In genomic region chr12:129201029-129201428, GRCh38 we compare ENCODE assay signal across 24 cellular contexts.
DNase-seq lines count a peak whose midpoint lies in the region; ATAC-seq, FAIRE-seq and TF ChIP-seq lines count a peak whose summit lies in the region.
"Had no signal": no experiment of that assay in that cellular context is flagged by ENCODE, and none has a peak within 500 bp of the region (broad histone marks: within the 10 kb centered on the region; RNA-seq: fewer than 3 reads in every experiment).

No MANE protein-coding gene starts in this region.

- no TSS peak for BruUV-seq in HepG2 (replicated peaks; lab: Mats Ljungman, UMichigan)

- H3K4me1 ChIP-seq in HepG2 (ENCODE audit: insufficient read depth, low read length), result no peaks in the 10 kb centered on the region
- H3K4me1 ChIP-seq in right lobe of liver, result no peaks in the 10 kb centered on the region
- H3K4me1 ChIP-seq in neural progenitor cell, result no peaks in the 10 kb centered on the region
- H3K4me1 ChIP-seq: BE2C had no signal

- intact Hi-C loops in HepG2 (cut with micrococcal nuclease; ENCODE audit: unreplicated experiment) (no loop called here), right lobe of liver (cut with DNase I) (no loop called here)

- 5% methylated on average over 2 of the region's 2 CpGs for WGBS in HepG2 (ENCODE audit: low lambda C conversion rate)
- WGBS in right lobe of liver (ENCODE audit: insufficient coverage, low coverage, low lambda C conversion rate, missing lambda C conversion rate), result 20% methylated on average over 2 of the region's 2 CpGs

- no peak overlapping the region for H3K4me2 ChIP-seq in HepG2 (ENCODE audit: low read depth, low read length)
- no peak overlapping the region for H3K4me2 ChIP-seq in neural progenitor cell
- H3K4me2 ChIP-seq: BLaER1 had no signal

- H3K9ac ChIP-seq in HepG2 (ENCODE audit: insufficient read depth, low read depth, low read length), result no peak overlapping the region
- H3K9ac ChIP-seq in neural progenitor cell, result no peak overlapping the region
- H3K9ac ChIP-seq: BLaER1 had no signal

- H3K9me3 Mint-ChIP-seq in neural progenitor cell, result no peaks in the 10 kb centered on the region

- H3K27me3 ChIP-seq in HepG2 (ENCODE audit: control insufficient read depth in 1 of 2, insufficient read depth in 2 of 2, low read length in 2 of 2) (no peaks in the 10 kb centered on the region), right lobe of liver (no peaks in the 10 kb centered on the region), neural progenitor cell (no peaks in the 10 kb centered on the region)
- H3K27me3 ChIP-seq: BE2C, BLaER1 had no signal

- no peaks in the 10 kb centered on the region for H3F3A ChIP-seq in neural progenitor cell (ENCODE audit: low read depth)

- no peak overlapping the region for H3K4me3 Mint-ChIP-seq in neural progenitor cell
- H3K4me3 Mint-ChIP-seq: CD14-positive monocyte; CD4-positive, alpha-beta memory T cell; CD4-positive, CD25-positive, alpha-beta regulatory T cell; CD8-positive, alpha-beta memory T cell had no signal

- TF ChIP-seq EP300 in HepG2 (IDR thresholded peaks at IDR 0.05; ENCODE audit: low read depth in 2 of 2, low read length in 2 of 2) (no peak), HepG2 (CRISPR knock-in tag; IDR thresholded peaks at IDR 0.05; ENCODE audit: borderline replicate concordance) (no peak)

- ATAC-seq in HepG2, result no peak
- ATAC-seq in right lobe of liver, result no peak
- ATAC-seq: GM12878 had no signal

- H3K79me2 ChIP-seq in HepG2 (ENCODE audit: insufficient read depth, low read length), result no peaks in the 10 kb centered on the region
- H3K79me2 ChIP-seq in neural progenitor cell (ENCODE audit: low read depth), result no peaks in the 10 kb centered on the region

- no peaks in the 10 kb centered on the region for H3K4me1 Mint-ChIP-seq in neural progenitor cell
- H3K4me1 Mint-ChIP-seq: CD14-positive monocyte; CD4-positive, alpha-beta memory T cell; CD4-positive, CD25-positive, alpha-beta regulatory T cell; CD8-positive, alpha-beta memory T cell had no signal

- H3K36me3 ChIP-seq in HepG2 (replicated peaks in 1 of 2; ENCODE audit: control insufficient read depth in 1 of 2, insufficient read depth in 2 of 2, low read length in 2 of 2) (no peaks in the 10 kb centered on the region), right lobe of liver (no peaks in the 10 kb centered on the region), neural progenitor cell (no peaks in the 10 kb centered on the region)
- H3K36me3 ChIP-seq: BE2C, BLaER1 had no signal

- in situ Hi-C loops in HepG2 (cut with HindIII; ENCODE audit: extremely low pct_ligation_motif_present, low pct_unique_long_range_greater_than_20kb), result no loop called here

- no peak for TF ChIP-seq RAD21 in HepG2 (CRISPR knock-in tag; IDR thresholded peaks at IDR 0.05)

- POLR2A ChIA-PET in HepG2 (lab: Yijun Ruan, JAX), result no interaction called here

- no peak overlapping the region for H2AFZ ChIP-seq in HepG2 (ENCODE audit: low read length)
- H2AFZ ChIP-seq in neural progenitor cell (replicated peaks), result peak overlapping the region; percentile 17

- DNase-seq in DMS79 treated with DMSO at 0.1 percent for 48 hours (lab: John Stamatoyannopoulos, UW) (peak; percentile 39), DMS79 (lab: John Stamatoyannopoulos, UW) (no peak), HepG2 (ENCODE audit: low spot score) (no peak), right lobe of liver (no peak), neural progenitor cell (ENCODE audit: low spot score) (no peak), cortex of kidney (lab: John Stamatoyannopoulos, UW) (no peak)
- DNase-seq: ACHN; BE2C; C1 segment of cervical spinal cord; CD4-positive, alpha-beta memory T cell; CD4-positive, CD25-positive, alpha-beta regulatory T cell; CD8-positive, alpha-beta memory T cell; COR-L47; DMS 273 treated with DMSO at 0.1 percent for 48 hours; DMS53; DND-41; EL; GDM1 had no signal

- H3K4me3 ChIP-seq in HepG2 (replicated peaks in 1 of 3; ENCODE audit: insufficient read depth in 1 of 3, low read depth in 2 of 3, low read length in 3 of 3) (no peak overlapping the region), right lobe of liver (no peak overlapping the region), neural progenitor cell (no peak overlapping the region)
- H3K4me3 ChIP-seq: BLaER1, GM12878 had no signal

- no peak overlapping the region for H3K27ac Mint-ChIP-seq in neural progenitor cell
- H3K27ac Mint-ChIP-seq: CD14-positive monocyte; CD4-positive, alpha-beta memory T cell; CD8-positive, alpha-beta memory T cell had no signal

- H3K36me3 Mint-ChIP-seq in neural progenitor cell, result peaks cover 13% of the 10 kb centered on the region
- H3K36me3 Mint-ChIP-seq: CD14-positive monocyte; CD4-positive, alpha-beta memory T cell; CD4-positive, CD25-positive, alpha-beta regulatory T cell; CD8-positive, alpha-beta memory T cell had no signal

- no peak overlapping the region for H3K27ac ChIP-seq in HepG2 (ENCODE audit: extremely low read length, insufficient read depth, low read length)
- H3K27ac ChIP-seq in right lobe of liver, result no peak overlapping the region
- H3K27ac ChIP-seq in neural progenitor cell, result no peak overlapping the region
- H3K27ac ChIP-seq: 22Rv1, BLaER1 had no signal

- no peak for FAIRE-seq in HepG2 (lab: Jason Lieb, UNC)
- FAIRE-seq: GM12878, GM12892, GM18507 had no signal

- CTCF ChIA-PET in HepG2 (lab: Yijun Ruan, JAX; ENCODE audit: low intra/inter-chr PET ratio, low total read pairs), result no interaction called here

- TF ChIP-seq CTCF in HepG2 (CRISPR knock-in tag; IDR thresholded peaks at IDR 0.05), result no peak
- no peak for TF ChIP-seq CTCF in right lobe of liver (IDR thresholded peaks at IDR 0.05)
- no peak for TF ChIP-seq CTCF in neural progenitor cell (IDR thresholded peaks at IDR 0.05)

- no peaks in the 10 kb centered on the region for H3K9me3 ChIP-seq in HepG2 (ENCODE audit: low read length)
- no peaks in the 10 kb centered on the region for H3K9me3 ChIP-seq in right lobe of liver
- no peaks in the 10 kb centered on the region for H3K9me3 ChIP-seq in neural progenitor cell (ENCODE audit: low read depth)

- H4K20me1 ChIP-seq in HepG2 (ENCODE audit: insufficient read depth, low read length) (no peaks in the 10 kb centered on the region), neural progenitor cell (ENCODE audit: low read depth) (no peaks in the 10 kb centered on the region)
- H4K20me1 ChIP-seq: BLaER1 had no signal

- TF ChIP-seq POLR2A in HepG2 (IDR thresholded peaks at IDR 0.05; ENCODE audit: insufficient read depth in 1 of 2, low read depth in 2 of 2, low read length in 2 of 2), result no peak
- TF ChIP-seq POLR2A in right lobe of liver (IDR thresholded peaks at IDR 0.05), result no peak

- peaks cover 3% of the 10 kb centered on the region for H3K27me3 Mint-ChIP-seq in neural progenitor cell (ENCODE audit: insufficient read depth, low read depth)
- H3K27me3 Mint-ChIP-seq: CD4-positive, alpha-beta memory T cell; CD8-positive, alpha-beta memory T cell had no signal

TF ChIP-seq in HepG2, 621 proteins besides CTCF, POLR2A, EP300 and RAD21 (continues in another document):
- TF ChIP-seq MAFK (conservative IDR thresholded peaks at IDR 0.05 in 1 of 2, IDR thresholded peaks at IDR 0.05 in 1 of 2; ENCODE audit: low read length in 2 of 2) (peak; percentile 48 to 68), MAFF (IDR thresholded peaks at IDR 0.05; ENCODE audit: low read depth, low read length) (peak; percentile 31; the same call in 1 of the 2 replicates)
